1 cellular context compared by ENCODE assay signal in genomic region chr19:7636317-7636690, GRCh38.
TF ChIP-seq lines count a peak whose summit lies in the region.

No MANE protein-coding gene starts in this region.

TF ChIP-seq in K562, 482 proteins besides CTCF, POLR2A, EP300 and RAD21:
- TF ChIP-seq ZNF639 (CRISPR knock-in tag; conservative IDR thresholded peaks at IDR 0.05 in 1 of 2, IDR thresholded peaks at IDR 0.05 in 1 of 2) (no peak), ZEB2 (IDR thresholded peaks at IDR 0.05) (no peak), ZNF282 (CRISPR knock-in tag; IDR thresholded peaks at IDR 0.05) (0 out of 2 replicates have a peak, but pooled peaks have one; percentile 44), ZNF431 (CRISPR knock-in tag; IDR thresholded peaks at IDR 0.05) (peak; percentile 70; the same call in 1 of the 2 replicates), NR2C2 (CRISPR knock-in tag; IDR thresholded peaks at IDR 0.05) (no peak), NR2C2 (tag; IDR thresholded peaks at IDR 0.05) (0 out of 2 replicates have a peak, but pooled peaks have one; percentile 4), MYC (IDR thresholded peaks at IDR 0.05; ENCODE audit: low read depth, low read length) (no peak), MYC (CRISPR knock-in tag; IDR thresholded peaks at IDR 0.05; ENCODE audit: borderline replicate concordance, low read depth) (0 out of 2 replicates have a peak, but pooled peaks have one; percentile 34), ZSCAN29 (IDR thresholded peaks at IDR 0.05) (no peak), ETV1 (tag; conservative IDR thresholded peaks at IDR 0.05; ENCODE audit: low read depth) (no peak), PRMT5 (CRISPR knock-in tag; IDR thresholded peaks at IDR 0.05) (no peak), STAG1 (CRISPR knock-in tag; IDR thresholded peaks at IDR 0.05; ENCODE audit: borderline replicate concordance) (peak; percentile 44; the same call in 1 of the 2 replicates), ZNF592 (IDR thresholded peaks at IDR 0.05) (0 out of 2 replicates have a peak, but pooled peaks have one; percentile 4)
- TF ChIP-seq, protein P1, sequence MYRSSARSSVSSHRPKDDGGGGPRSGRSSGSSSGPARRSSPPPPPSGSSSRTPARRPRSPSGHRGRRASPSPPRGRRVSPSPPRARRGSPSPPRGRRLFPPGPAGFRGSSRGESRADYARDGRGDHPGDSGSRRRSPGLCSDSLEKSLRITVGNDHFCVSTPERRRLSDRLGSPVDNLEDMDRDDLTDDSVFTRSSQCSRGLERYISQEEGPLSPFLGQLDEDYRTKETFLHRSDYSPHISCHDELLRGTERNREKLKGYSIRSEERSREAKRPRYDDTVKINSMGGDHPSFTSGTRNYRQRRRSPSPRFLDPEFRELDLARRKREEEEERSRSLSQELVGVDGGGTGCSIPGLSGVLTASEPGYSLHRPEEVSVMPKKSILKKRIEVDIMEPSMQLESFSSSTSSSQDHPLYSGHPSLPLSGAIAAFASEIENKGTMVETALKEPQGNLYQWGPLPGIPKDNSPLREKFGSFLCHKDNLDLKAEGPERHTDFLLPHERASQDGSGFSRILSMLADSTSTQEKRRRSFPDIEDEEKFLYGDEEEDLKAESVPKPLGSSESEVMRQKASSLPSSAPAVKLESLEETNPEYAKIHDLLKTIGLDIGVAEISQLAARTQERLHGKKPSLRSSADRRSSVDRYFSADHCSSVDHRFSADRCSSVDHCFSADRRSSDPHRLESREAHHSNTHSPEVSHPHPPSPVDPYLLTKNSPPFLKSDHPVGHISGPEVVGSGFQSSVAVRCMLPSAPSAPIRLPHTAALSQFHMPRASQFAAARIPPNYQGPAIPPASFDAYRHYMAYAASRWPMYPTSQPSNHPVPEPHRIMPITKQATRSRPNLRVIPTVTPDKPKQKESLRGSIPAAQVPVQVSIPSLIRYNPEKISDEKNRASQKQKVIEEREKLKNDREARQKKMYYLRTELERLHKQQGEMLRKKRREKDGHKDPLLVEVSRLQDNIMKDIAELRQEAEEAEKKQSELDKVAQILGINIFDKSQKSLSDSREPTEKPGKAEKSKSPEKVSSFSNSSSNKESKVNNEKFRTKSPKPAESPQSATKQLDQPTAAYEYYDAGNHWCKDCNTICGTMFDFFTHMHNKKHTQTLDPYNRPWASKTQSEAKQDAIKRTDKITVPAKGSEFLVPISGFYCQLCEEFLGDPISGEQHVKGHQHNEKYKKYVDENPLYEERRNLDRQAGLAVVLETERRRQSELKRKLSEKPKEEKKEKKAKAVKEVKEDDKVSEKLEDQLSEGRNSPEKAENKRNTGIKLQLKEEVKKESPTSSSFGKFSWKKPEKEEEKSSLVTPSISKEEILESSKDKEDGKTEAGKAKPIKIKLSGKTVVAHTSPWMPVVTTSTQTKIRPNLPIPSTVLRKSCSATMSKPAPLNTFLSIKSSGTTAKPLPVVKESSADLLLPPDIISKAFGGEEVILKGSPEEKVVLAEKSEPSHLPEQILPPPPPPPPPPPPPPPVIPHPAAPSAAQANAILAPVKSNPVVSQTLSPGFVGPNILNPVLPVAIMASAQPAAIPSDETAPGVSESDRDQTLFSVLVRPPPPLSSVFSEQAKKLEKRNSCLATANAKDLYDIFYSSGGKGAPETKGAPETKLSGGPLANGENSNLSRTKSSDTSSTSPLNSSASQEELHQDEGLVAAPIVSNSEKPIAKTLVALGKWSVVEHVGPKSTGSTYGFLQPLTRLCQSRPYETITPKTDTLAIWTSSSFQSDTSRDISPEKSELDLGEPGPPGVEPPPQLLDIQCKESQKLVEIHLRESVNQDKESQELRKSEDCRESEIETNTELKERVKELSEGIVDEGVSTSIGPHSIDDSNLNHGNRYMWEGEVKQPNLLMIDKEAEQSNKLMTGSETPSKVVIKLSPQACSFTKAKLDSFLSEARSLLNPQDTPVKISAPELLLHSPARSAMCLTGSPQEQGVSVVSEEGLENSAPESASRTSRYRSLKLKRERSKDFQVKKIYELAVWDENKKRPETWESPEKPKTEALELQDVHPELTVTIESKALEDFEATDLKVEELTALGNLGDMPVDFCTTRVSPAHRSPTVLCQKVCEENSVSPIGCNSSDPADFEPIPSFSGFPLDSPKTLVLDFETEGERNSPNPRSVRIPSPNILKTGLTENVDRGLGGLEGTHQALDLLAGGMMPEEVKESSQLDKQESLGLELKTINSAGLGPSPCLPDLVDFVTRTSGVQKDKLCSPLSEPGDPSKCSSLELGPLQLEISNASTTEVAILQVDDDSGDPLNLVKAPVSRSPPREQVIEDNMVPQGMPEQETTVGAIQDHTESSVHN (IDR thresholded peaks at IDR 0.05; ENCODE audit: borderline replicate concordance in 1 of 2, low read depth in 1 of 2) = no peak
- TF ChIP-seq, protein P2, sequence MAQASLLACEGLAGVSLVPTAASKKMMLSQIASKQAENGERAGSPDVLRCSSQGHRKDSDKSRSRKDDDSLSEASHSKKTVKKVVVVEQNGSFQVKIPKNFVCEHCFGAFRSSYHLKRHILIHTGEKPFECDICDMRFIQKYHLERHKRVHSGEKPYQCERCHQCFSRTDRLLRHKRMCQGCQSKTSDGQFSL (CRISPR knock-in tag; IDR thresholded peaks at IDR 0.05) = peak; percentile 75; the same call in 1 of the 2 replicates
- TF ChIP-seq, protein P2 (tag; IDR thresholded peaks at IDR 0.05) = no peak
